ENCODE assay signal across 9 cellular contexts in genomic region chr19:29667941-29668340, GRCh38. TPM values are rescaled to one million over a fixed set of nuclear protein-coding genes. Genes with fewer than 3 reads are reported as not detected.
A peak's percentile ranks its signal among the peaks of the same experiment; 100 is the strongest.
DNase-seq lines count a peak whose midpoint lies in the region; ATAC-seq and TF ChIP-seq lines count a peak whose summit lies in the region.
"Had no signal": no experiment of that assay in that cellular context is flagged by ENCODE, and none has a peak within 500 bp of the region (broad histone marks: within the 10 kb centered on the region; RNA-seq: fewer than 3 reads in every experiment).

No MANE protein-coding gene starts in this region.

- H4K20me1 ChIP-seq in MM.1S (ENCODE audit: insufficient read depth, low read length) = no peaks in the 10 kb centered on the region

- intact Hi-C loops in CD4-positive, alpha-beta memory T cell (cut with micrococcal nuclease) = loop anchor here (1.0 to 2.0 kb wide), 2 partner anchors 13 to 58 kb away; no protein-coding TSS in a partner anchor

- H3K9me3 ChIP-seq in CD4-positive, alpha-beta memory T cell (ENCODE audit: control insufficient read depth in 1 of 2, low read length in 2 of 2) = no peaks in the 10 kb centered on the region
- no peaks in the 10 kb centered on the region for H3K9me3 ChIP-seq in MM.1S (replicated peaks; ENCODE audit: insufficient read depth, low read length)
- H3K9me3 ChIP-seq: right lobe of liver had no signal

- no peaks in the 10 kb centered on the region for H3K27me3 Mint-ChIP-seq in CD4-positive, alpha-beta memory T cell
- no peaks in the 10 kb centered on the region for H3K27me3 Mint-ChIP-seq in naive thymus-derived CD8-positive, alpha-beta T cell

- peaks cover 68% of the 10 kb centered on the region for H3K4me1 ChIP-seq in CD4-positive, alpha-beta memory T cell (ENCODE audit: insufficient read depth, low read length)
- H3K4me1 ChIP-seq in MM.1S (ENCODE audit: low read length) = 0 out of 2 replicates have a peak, but pooled peaks cover 5% of the 10 kb centered on the region

- peak overlapping the region; percentile 77 to 83 for H3K4me3 ChIP-seq in CD4-positive, alpha-beta memory T cell (ENCODE audit: low read length in 2 of 2)
- H3K4me3 ChIP-seq in MM.1S (ENCODE audit: low read length) (no peak overlapping the region), coronary artery (no peak overlapping the region)

- TF ChIP-seq CTCF in MM.1S (IDR thresholded peaks at IDR 0.05; ENCODE audit: low read length) = no peak
- TF ChIP-seq CTCF in coronary artery (IDR thresholded peaks at IDR 0.05) = no peak

- no peak overlapping the region for H2AFZ ChIP-seq in MM.1S (ENCODE audit: low read length)

- ATAC-seq in naive thymus-derived CD8-positive, alpha-beta T cell = peak; percentile 53 to 58
- no peak for ATAC-seq in HG03354 (IDR thresholded peaks at IDR 0.05; ENCODE audit: poor library complexity, severe bottlenecking, unreplicated experiment)
- ATAC-seq: right lobe of liver had no signal

- peak; percentile 70 to 87 (median 75) for DNase-seq in CD4-positive, alpha-beta memory T cell
- DNase-seq in NCI-H2171 treated with DMSO at 0.1 percent for 48 hours (lab: John Stamatoyannopoulos, UW) (peak; percentile 49), MM.1S (no peak), coronary artery (ENCODE audit: low spot score) (no peak), NCI-H2227 (lab: John Stamatoyannopoulos, UW; ENCODE audit: unreplicated experiment) (no peak)
- DNase-seq in activated gamma-delta T cell treated with anti-CD3 and anti-CD28 coated beads, Interleukin-2, amount 50 U/mL, for 16 hours (ENCODE audit: low read depth) = peak; percentile 50
- DNase-seq in naive thymus-derived CD8-positive, alpha-beta T cell = peak in 9 of 10 donors; percentile 52 to 83 (median 67)

- H3K9ac ChIP-seq in MM.1S (ENCODE audit: low read length) = no peak overlapping the region

- H3K36me3 ChIP-seq in CD4-positive, alpha-beta memory T cell (ENCODE audit: insufficient read depth, low read length) = no peaks in the 10 kb centered on the region
- H3K36me3 ChIP-seq in MM.1S (replicated peaks; ENCODE audit: insufficient read depth, low read length) = no peaks in the 10 kb centered on the region
- H3K36me3 ChIP-seq: right lobe of liver had no signal

- CTCF ChIA-PET in CD4-positive, alpha-beta memory T cell (lab: Charles Lee; ENCODE audit: partially characterized antibody) = interaction anchor here (0.5 to 10.1 kb wide), 16 partner anchors 10 to 177 kb away, joined by 3 to 158 read pairs (median 6); partner anchors contain the start of genes C19orf12 and POP4

- no peaks in the 10 kb centered on the region for H3K27me3 ChIP-seq in CD4-positive, alpha-beta memory T cell (ENCODE audit: insufficient read depth, low read length)
- no peaks in the 10 kb centered on the region for H3K27me3 ChIP-seq in MM.1S (replicated peaks; ENCODE audit: insufficient read depth, low read length)
- H3K27me3 ChIP-seq: right lobe of liver had no signal

- H3K27ac Mint-ChIP-seq in CD4-positive, alpha-beta memory T cell = peak overlapping the region; percentile 92 to 100 (median 96)
- H3K27ac Mint-ChIP-seq in naive thymus-derived CD8-positive, alpha-beta T cell = peak overlapping the region; percentile 89 to 99 (median 96)

- no peak overlapping the region for H3K4me2 ChIP-seq in MM.1S (ENCODE audit: low read depth, low read length)

- H3K9me3 Mint-ChIP-seq in CD4-positive, alpha-beta memory T cell = peaks cover 0 to 1% (median 0%) of the 10 kb centered on the region in 8 donors
- H3K9me3 Mint-ChIP-seq in naive thymus-derived CD8-positive, alpha-beta T cell = no peaks in the 10 kb centered on the region

- H3K9me2 ChIP-seq in MM.1S (replicated peaks; ENCODE audit: insufficient read depth, low read length) = no peaks in the 10 kb centered on the region

- H3K36me3 Mint-ChIP-seq in CD4-positive, alpha-beta memory T cell = peaks cover 19 to 38% of the 10 kb centered on the region in 2 donors
- peaks cover 0 to 8% (median 0%) of the 10 kb centered on the region in 3 donors for H3K36me3 Mint-ChIP-seq in naive thymus-derived CD8-positive, alpha-beta T cell

- peaks cover 5% of the 10 kb centered on the region; the same call in 1 of the 2 replicates for H3K79me2 ChIP-seq in MM.1S (ENCODE audit: low read length)

- peak overlapping the region; percentile 89 to 98 (median 93) for H3K4me3 Mint-ChIP-seq in CD4-positive, alpha-beta memory T cell
- H3K4me3 Mint-ChIP-seq in naive thymus-derived CD8-positive, alpha-beta T cell = peak overlapping the region; percentile 87 to 94 (median 92)

- POLR2A ChIA-PET in CD4-positive, alpha-beta memory T cell (lab: Charles Lee; ENCODE audit: partially characterized antibody) = interaction anchor here (0.9 to 8.7 kb wide), 12 partner anchors 9 to 177 kb away, joined by 3 to 163 read pairs (median 18); partner anchors contain the start of genes C19orf12 and POP4
- POLR2A ChIA-PET in naive thymus-derived CD8-positive, alpha-beta T cell (lab: Charles Lee) = interaction anchor here (0.5 to 10.5 kb wide), 9 partner anchors 11 to 59 kb away, joined by 3 to 154 read pairs (median 8); partner anchors contain the start of genes C19orf12 and POP4

- H3K4me1 Mint-ChIP-seq in CD4-positive, alpha-beta memory T cell = peaks cover 43 to 77% (median 62%) of the 10 kb centered on the region in 4 donors
- peaks cover 37 to 80% (median 74%) of the 10 kb centered on the region in 4 donors for H3K4me1 Mint-ChIP-seq in naive thymus-derived CD8-positive, alpha-beta T cell

- H3F3A ChIP-seq in MM.1S (ENCODE audit: insufficient read depth, low read length) = no peaks in the 10 kb centered on the region

- H3K27ac ChIP-seq in CD4-positive, alpha-beta memory T cell (ENCODE audit: low read depth, low read length) = peak overlapping the region; percentile 92
- H3K27ac ChIP-seq in MM.1S (ENCODE audit: low read length) (no peak overlapping the region), coronary artery (peak overlapping the region in 1 of 2 donors; percentile 96)

RNA-seq across cellular contexts. Expression of gene PLEKHF1, which starts 2.7 kb away (rescaled TPM):
- total RNA-seq in CD4-positive, alpha-beta memory T cell = 10 to 100 TPM; 31.2 to 32.4 TPM
- polyA plus RNA-seq in CD4-positive, alpha-beta memory T cell = 10 to 100 TPM; 15.3 to 36.0 TPM
- total RNA-seq in naive thymus-derived CD8-positive, alpha-beta T cell = 10 to 100 TPM; 18.0 to 19.8 TPM
- polyA plus RNA-seq in naive thymus-derived CD8-positive, alpha-beta T cell = 10 to 100 TPM in 2 of 3 donors, 1 to 10 TPM in 1; 3.8 to 19.7 (median 15.5) TPM

RNA-seq across cellular contexts. Expression of gene C19orf12, which starts 47.1 kb away (rescaled TPM):
- 10 to 100 TPM; 29.3 to 30.1 TPM for total RNA-seq in CD4-positive, alpha-beta memory T cell
- 10 to 100 TPM; 22.7 to 23.6 TPM for polyA plus RNA-seq in CD4-positive, alpha-beta memory T cell
- total RNA-seq in naive thymus-derived CD8-positive, alpha-beta T cell = 10 to 100 TPM; 23.2 to 23.8 TPM
- polyA plus RNA-seq in naive thymus-derived CD8-positive, alpha-beta T cell = 10 to 100 TPM; 16.7 to 32.3 (median 19.8) TPM

Comparison
In these comparisons a context has a peak if more than half of its experiments do, and no peak if none do; other contexts are left out.
1. DNase-seq: peak in CD4-positive, alpha-beta memory T cell (5 of 5), NCI-H2171 treated with DMSO at 0.1 percent for 48 hours (single experiment), activated gamma-delta T cell treated with anti-CD3 and anti-CD28 coated beads, Interleukin-2, amount 50 U/mL, for 16 hours (single experiment) and naive thymus-derived CD8-positive, alpha-beta T cell (9 of 10); none in MM.1S (single experiment), coronary artery (single experiment) and NCI-H2227 (single experiment).
2. H3K4me3 ChIP-seq: peak in CD4-positive, alpha-beta memory T cell (2 of 2); none in MM.1S (single experiment) and coronary artery (single experiment).